In the genomic region with DNA sequence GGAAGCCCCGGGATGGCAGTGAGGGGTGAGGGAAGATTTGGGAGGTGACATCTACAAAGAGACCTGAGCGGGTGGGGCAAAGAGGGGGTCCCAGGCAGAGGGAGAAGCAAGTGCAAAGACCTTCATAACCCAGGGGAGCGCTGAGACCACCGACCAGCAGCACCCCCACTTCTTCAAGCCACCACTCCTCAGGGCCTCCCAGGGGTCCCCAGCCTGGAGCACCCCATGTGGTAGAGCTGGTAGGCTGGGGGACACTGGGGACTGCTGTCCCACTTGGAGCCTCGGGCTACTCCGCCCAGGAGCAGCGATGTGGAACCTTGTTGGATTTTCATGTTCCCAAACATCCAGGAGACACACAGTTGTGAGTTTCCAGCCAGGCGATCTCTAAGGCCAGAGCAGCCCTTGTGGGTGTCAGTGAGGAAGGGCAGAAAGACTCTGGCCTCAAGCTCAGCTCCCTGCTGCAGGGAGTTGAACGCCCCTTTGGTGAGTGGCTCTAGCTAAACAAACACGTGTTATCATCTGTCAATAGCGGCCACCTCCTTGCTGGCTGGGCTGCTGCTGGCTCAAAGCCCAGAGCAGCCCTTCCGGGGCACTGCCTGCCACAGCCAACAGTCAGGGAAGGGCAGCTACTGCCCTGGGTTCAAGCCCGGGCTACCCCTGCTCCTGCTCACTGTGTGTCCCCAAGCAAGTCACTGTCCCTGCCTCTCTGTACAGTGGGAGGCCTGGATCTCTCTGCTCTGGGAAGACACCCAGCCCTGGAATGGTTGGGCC, we compare ENCODE assay signal across 8 cellular contexts. TPM values are rescaled to one million over a fixed set of nuclear protein-coding genes. Genes with fewer than 3 reads are reported as not detected.
DNase-seq lines count a peak whose midpoint lies in the region; ATAC-seq and TF ChIP-seq lines count a peak whose summit lies in the region.

No MANE protein-coding gene starts in this region.

- H3K27ac ChIP-seq in endodermal cell (ENCODE audit: low read depth, low read length): no peak overlapping the region
- no peak overlapping the region for H3K27ac ChIP-seq in trophoblast cell (ENCODE audit: low read depth, low read length)

- H2BK12ac ChIP-seq in trophoblast cell (ENCODE audit: low read length): no peak overlapping the region

- POLR2A ChIA-PET in activated CD4-positive, alpha-beta T cell treated with anti-CD3 and anti-CD28 coated beads for 36 hours (lab: Charles Lee): no interaction called here

- no peak overlapping the region for H3K4me2 ChIP-seq in trophoblast cell (ENCODE audit: low read length)

- no peak for ATAC-seq in activated CD4-positive, alpha-beta T cell treated with anti-CD3 and anti-CD28 coated beads for 36 hours
- ATAC-seq in GM18861 (IDR thresholded peaks at IDR 0.05; ENCODE audit: unreplicated experiment): no peak

- H2BK120ac ChIP-seq in trophoblast cell (ENCODE audit: insufficient read depth, low read length, poor library complexity): no peak overlapping the region

- H3K27ac Mint-ChIP-seq in endodermal cell: no peak overlapping the region
- no peak overlapping the region for H3K27ac Mint-ChIP-seq in activated CD4-positive, alpha-beta T cell treated with anti-CD3 and anti-CD28 coated beads for 36 hours

- H4K12ac ChIP-seq in trophoblast cell (ENCODE audit: low read depth, low read length): no peak overlapping the region

- H3K9me3 Mint-ChIP-seq in endodermal cell: no peaks in the 10 kb centered on the region
- H3K9me3 Mint-ChIP-seq in activated CD4-positive, alpha-beta T cell treated with anti-CD3 and anti-CD28 coated beads for 36 hours (ENCODE audit: low read depth): no peaks in the 10 kb centered on the region

- intact Hi-C loops in activated CD4-positive, alpha-beta T cell treated with anti-CD3 and anti-CD28 coated beads for 36 hours (cut with DNase I, micrococcal nuclease): no loop called here

- H3K27me3 Mint-ChIP-seq in endodermal cell (ENCODE audit: insufficient read depth): no peaks in the 10 kb centered on the region
- no peaks in the 10 kb centered on the region for H3K27me3 Mint-ChIP-seq in activated CD4-positive, alpha-beta T cell treated with anti-CD3 and anti-CD28 coated beads for 36 hours

- H3K4me1 ChIP-seq in endodermal cell (ENCODE audit: control insufficient read depth, insufficient read depth, low read length): peaks cover 5% of the 10 kb centered on the region
- H3K4me1 ChIP-seq in trophoblast cell (ENCODE audit: control insufficient read depth in 1 of 2, insufficient read depth in 2 of 2, low read length in 2 of 2): no peaks in the 10 kb centered on the region

- H3K9ac ChIP-seq in endodermal cell (ENCODE audit: extremely low read depth, low read length, poor library complexity, severe bottlenecking) (no peak overlapping the region), trophoblast cell (ENCODE audit: low read length) (no peak overlapping the region)

- peak; percentile 13 for DNase-seq in G401 (ENCODE audit: low spot score)
- DNase-seq in NCI-H345 (lab: John Stamatoyannopoulos, UW): peak; percentile 82
- peak; percentile 74 for DNase-seq in endodermal cell
- no peak for DNase-seq in trophoblast cell
- DNase-seq in activated CD4-positive, alpha-beta T cell treated with anti-CD3 and anti-CD28 coated beads for 4 hours: no peak
- DNase-seq in activated CD4-positive, alpha-beta T cell treated with anti-CD3 and anti-CD28 coated beads for 36 hours: no peak
- DNase-seq in stimulated activated CD4-positive, alpha-beta T cell treated with anti-CD3 and anti-CD28 coated beads, Interleukin-4, amount 100 ng/mL, for 4 hours: no peak

- peaks cover 6% of the 10 kb centered on the region for H3K4me1 Mint-ChIP-seq in endodermal cell
- H3K4me1 Mint-ChIP-seq in activated CD4-positive, alpha-beta T cell treated with anti-CD3 and anti-CD28 coated beads for 36 hours: peaks cover 7% of the 10 kb centered on the region

- H3K36me3 Mint-ChIP-seq in endodermal cell (ENCODE audit: low read depth): no peaks in the 10 kb centered on the region
- H3K36me3 Mint-ChIP-seq in activated CD4-positive, alpha-beta T cell treated with anti-CD3 and anti-CD28 coated beads for 36 hours (ENCODE audit: low read depth): no peaks in the 10 kb centered on the region

- no peak for TF ChIP-seq CTCF in endodermal cell (conservative IDR thresholded peaks at IDR 0.05)

- H2BK5ac ChIP-seq in trophoblast cell (ENCODE audit: low read depth, low read length, poor library complexity): no peak overlapping the region

- H3K36me3 ChIP-seq in endodermal cell (ENCODE audit: control insufficient read depth, insufficient read depth, low read length): no peaks in the 10 kb centered on the region
- H3K36me3 ChIP-seq in trophoblast cell (ENCODE audit: control insufficient read depth in 1 of 2, insufficient read depth in 2 of 2, low read length in 2 of 2): no peaks in the 10 kb centered on the region

- H4K8ac ChIP-seq in trophoblast cell (ENCODE audit: low read depth, low read length): peak overlapping the region; percentile 26

- no peak overlapping the region for H3K23ac ChIP-seq in trophoblast cell (ENCODE audit: low read length)

- H3K14ac ChIP-seq in trophoblast cell (ENCODE audit: low read length): no peak overlapping the region

- no peak overlapping the region for H3K18ac ChIP-seq in trophoblast cell (ENCODE audit: low read length)

- in situ Hi-C loops in G401 (cut with HindIII; ENCODE audit: low sequenced_read_pairs): no loop called here

- H2AK5ac ChIP-seq in trophoblast cell (ENCODE audit: low read length): no peak overlapping the region

- no peaks in the 10 kb centered on the region for H3K9me3 ChIP-seq in endodermal cell (ENCODE audit: control insufficient read depth, low read length)
- H3K9me3 ChIP-seq in trophoblast cell (ENCODE audit: insufficient read depth, low read depth, low read length): no peaks in the 10 kb centered on the region

- H3K4ac ChIP-seq in trophoblast cell (ENCODE audit: low read depth, low read length): no peak overlapping the region

- H3K4me3 ChIP-seq in endodermal cell (ENCODE audit: low read length): no peak overlapping the region
- no peak overlapping the region for H3K4me3 ChIP-seq in trophoblast cell (ENCODE audit: low read depth, low read length)

- H3K27me3 ChIP-seq in endodermal cell (ENCODE audit: control insufficient read depth, insufficient read depth, low read length, poor library complexity, severe bottlenecking) (no peaks in the 10 kb centered on the region), trophoblast cell (ENCODE audit: insufficient read depth, low read length) (no peaks in the 10 kb centered on the region)

- H3K79me2 ChIP-seq in trophoblast cell (ENCODE audit: control insufficient read depth, insufficient read depth, low read length, poor library complexity): no peaks in the 10 kb centered on the region

- 71 to 89% methylated on average over 6 to 13 of the region's 13 CpGs for WGBS in endodermal cell (ENCODE audit: insufficient coverage in 1 of 2, insufficient read length in 1 of 2), 2 experiments
- no CpG with 5 or more reads among the region's 13 CpGs for WGBS in trophoblast cell (ENCODE audit: extremely low coverage, insufficient coverage, insufficient read length)

- no peak overlapping the region for H2AFZ ChIP-seq in trophoblast cell (ENCODE audit: insufficient read depth, low read length, poor library complexity)

- CTCF ChIA-PET in activated CD4-positive, alpha-beta T cell treated with anti-CD3 and anti-CD28 coated beads for 36 hours (lab: Charles Lee): interaction anchor here (0.5 to 0.6 kb wide), 2 partner anchors 33 to 1561 kb away, joined by 3 read pairs; no protein-coding TSS in a partner anchor

- no peaks in the 10 kb centered on the region for H3K79me1 ChIP-seq in trophoblast cell (ENCODE audit: low read length)

- no peak overlapping the region for H4K91ac ChIP-seq in trophoblast cell (ENCODE audit: low read depth, low read length)

- no peak overlapping the region for H3K4me3 Mint-ChIP-seq in endodermal cell
- no peak overlapping the region for H3K4me3 Mint-ChIP-seq in activated CD4-positive, alpha-beta T cell treated with anti-CD3 and anti-CD28 coated beads for 36 hours

RNA-seq across cellular contexts. Expression of a gene that starts 25.7 kb away (rescaled TPM):
- 119 and 129 TPM in 2 replicates for total RNA-seq in G401 (2014; rRNA removed; shearing (Covaris generic))
- 10 to 100 TPM; 56.1 to 75.9 TPM for total RNA-seq in endodermal cell
- 34.8 TPM for polyA plus RNA-seq in endodermal cell (2013, experiment 1 of 2)
- 39.5 TPM for polyA plus RNA-seq in endodermal cell (2013, experiment 2 of 2)
- polyA plus RNA-seq in trophoblast cell (2013): 26.7 TPM in 2 replicates
- 1 to 10 TPM; 5.5 to 7.5 TPM for total RNA-seq in activated CD4-positive, alpha-beta T cell treated with anti-CD3 and anti-CD28 coated beads for 36 hours

Comparison
In these comparisons a context has a peak if more than half of its experiments do, and no peak if none do; other contexts are left out.
1. DNase-seq: peak in G401 (single experiment), NCI-H345 (single experiment) and endodermal cell (single experiment); none in trophoblast cell (0 of 2), activated CD4-positive, alpha-beta T cell treated with anti-CD3 and anti-CD28 coated beads for 4 hours (0 of 2), activated CD4-positive, alpha-beta T cell treated with anti-CD3 and anti-CD28 coated beads for 36 hours (single experiment) and stimulated activated CD4-positive, alpha-beta T cell treated with anti-CD3 and anti-CD28 coated beads, Interleukin-4, amount 100 ng/mL, for 4 hours (0 of 2).
2. RNA of a gene that starts 25.7 kb away (total RNA-seq): 119 to 129 TPM in G401 and 56.1 to 75.9 TPM in endodermal cell; 5.5 to 7.5 TPM in activated CD4-positive, alpha-beta T cell treated with anti-CD3 and anti-CD28 coated beads for 36 hours; every median in the first group is over 4 times any median in the second.